In the genomic region with DNA sequence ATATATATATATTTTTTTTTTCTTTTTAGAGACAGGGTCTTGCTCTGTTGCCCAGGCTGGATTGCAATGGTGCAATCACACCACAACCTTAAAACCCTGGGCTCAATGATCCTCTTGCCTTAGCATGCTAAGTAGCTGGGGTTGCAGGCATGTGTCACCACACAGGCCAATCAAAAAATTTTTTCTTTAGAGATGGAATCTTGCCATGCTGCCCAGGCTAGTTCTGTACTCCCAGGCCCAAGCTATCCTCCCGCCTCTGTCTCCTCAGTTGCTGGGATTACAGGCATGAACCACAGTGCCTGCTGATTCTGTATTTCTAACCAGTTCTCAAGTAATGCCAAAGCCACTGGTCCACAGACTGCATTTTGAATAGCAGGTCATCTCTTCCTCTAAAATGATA, we compare ENCODE assay signal across 21 cellular contexts.
DNase-seq lines count a peak whose midpoint lies in the region; ATAC-seq, FAIRE-seq and TF ChIP-seq lines count a peak whose summit lies in the region.
"Had no signal": no experiment of that assay in that cellular context is flagged by ENCODE, and none has a peak within 500 bp of the region (broad histone marks: within the 10 kb centered on the region; RNA-seq: fewer than 3 reads in every experiment).

No MANE protein-coding gene starts in this region.

- TF ChIP-seq CTCF in left ventricle myocardium inferior (IDR thresholded peaks at IDR 0.05; ENCODE audit: borderline replicate concordance) (no peak), epithelial cell of esophagus (IDR thresholded peaks at IDR 0.05; ENCODE audit: insufficient read depth, low read depth, low read length, missing control alignments) (no peak), smooth muscle cell (IDR thresholded peaks at IDR 0.05; ENCODE audit: borderline replicate concordance, insufficient read depth, poor library complexity, severe bottlenecking) (no peak)

- H3K27ac ChIP-seq in left ventricle myocardium inferior (replicated peaks) (peak overlapping the region; percentile 70), right cardiac atrium (ENCODE audit: low read length) (no peak overlapping the region), mesenchymal stem cell (ENCODE audit: low read length, poor library complexity, severe bottlenecking) (no peak overlapping the region), smooth muscle cell (ENCODE audit: low read depth) (peak overlapping the region; percentile 75)
- H3K27ac ChIP-seq: 22Rv1, A549, GM23248, HL-60 had no signal

- no peak overlapping the region for H3K23ac ChIP-seq in mesenchymal stem cell (ENCODE audit: low read length in 2 of 2)

- intact Hi-C loops in left ventricle myocardium inferior (cut with micrococcal nuclease) (no loop called here), right cardiac atrium (cut with DNase I) (no loop called here)

- H2BK12ac ChIP-seq in mesenchymal stem cell (ENCODE audit: low read length in 2 of 2): no peak overlapping the region

- no peak overlapping the region for H2BK5ac ChIP-seq in mesenchymal stem cell (ENCODE audit: low read depth, low read length, poor library complexity, severe bottlenecking)

- H3K9me3 ChIP-seq in left ventricle myocardium inferior (replicated peaks) (no peaks in the 10 kb centered on the region), right cardiac atrium (ENCODE audit: control insufficient read depth, low read length) (no peaks in the 10 kb centered on the region), mesenchymal stem cell (ENCODE audit: control insufficient read depth, low read length) (no peaks in the 10 kb centered on the region), smooth muscle cell (replicated peaks; ENCODE audit: low read depth) (no peaks in the 10 kb centered on the region)
- H3K9me3 ChIP-seq: A549, HAP-1 had no signal

- no peak overlapping the region for H3K14ac ChIP-seq in mesenchymal stem cell (ENCODE audit: low read length in 2 of 2)

- H4K91ac ChIP-seq in mesenchymal stem cell (ENCODE audit: low read length): no peak overlapping the region

- H3K79me2 ChIP-seq in smooth muscle cell (ENCODE audit: low read depth): no peaks in the 10 kb centered on the region

- ATAC-seq in right cardiac atrium: no peak
- ATAC-seq: A549, GM12878 had no signal

- H2AK5ac ChIP-seq in mesenchymal stem cell (ENCODE audit: low read length, severe bottlenecking): no peak overlapping the region

- no peak for DNase-seq in left ventricle myocardium inferior
- DNase-seq in right cardiac atrium: no peak
- peak; percentile 13 for DNase-seq in epithelial cell of esophagus (ENCODE audit: low read depth)
- DNase-seq in mesenchymal stem cell: no peak
- DNase-seq in smooth muscle cell (lab: John Stamatoyannopoulos, UW; ENCODE audit: unreplicated experiment): no peak
- DNase-seq in activated CD4-positive, alpha-beta T cell treated with anti-CD3 and anti-CD28 coated beads, Interleukin-2, amount 50 U/mL, for 4 hours: no peak
- DNase-seq in NCI-H146 (lab: John Stamatoyannopoulos, UW): no peak
- DNase-seq in urothelium cell line (ENCODE audit: low spot score): no peak
- DNase-seq: CD8-positive, alpha-beta memory T cell; COR-L47; DMS 273 treated with DMSO at 0.1 percent for 48 hours; DMS53; DND-41; EL; GM23248 had no signal

- H3K4me3 ChIP-seq in left ventricle myocardium inferior (no peak overlapping the region), right cardiac atrium (ENCODE audit: low read length) (no peak overlapping the region), epithelial cell of esophagus (ENCODE audit: low read length) (no peak overlapping the region), mesenchymal stem cell (ENCODE audit: insufficient read depth in 1 of 2, low read depth in 1 of 2, low read length in 2 of 2) (no peak overlapping the region), smooth muscle cell (no peak overlapping the region)
- H3K4me3 ChIP-seq: A549; BLaER1 treated with 17β-estradiol and CSF1 and Interleukin-3, amounts not matched to agents 10 nM and 100 nM; GM12878; GM23248; HAP-1 had no signal

- no peak overlapping the region for H2BK120ac ChIP-seq in mesenchymal stem cell (ENCODE audit: low read depth, low read length)

- no peak for FAIRE-seq in urothelium cell line (lab: Jason Lieb, UNC)
- FAIRE-seq: A549, GM12878 had no signal

- H3K4me1 ChIP-seq in left ventricle myocardium inferior (peaks cover 26% of the 10 kb centered on the region), right cardiac atrium (ENCODE audit: control insufficient read depth, insufficient read depth, low read length) (no peaks in the 10 kb centered on the region), mesenchymal stem cell (ENCODE audit: control insufficient read depth, insufficient read depth, low read depth, low read length) (no peaks in the 10 kb centered on the region), smooth muscle cell (ENCODE audit: low read depth) (peaks cover 13% of the 10 kb centered on the region)
- H3K4me1 ChIP-seq: A549, HAP-1 had no signal

- H3K4ac ChIP-seq in mesenchymal stem cell (ENCODE audit: low read depth in 1 of 2, low read length in 2 of 2): no peak overlapping the region

- H3K79me1 ChIP-seq in mesenchymal stem cell (replicated peaks; ENCODE audit: low read length, poor library complexity, severe bottlenecking): no peaks in the 10 kb centered on the region

- H3K9ac ChIP-seq in mesenchymal stem cell (ENCODE audit: low read length) (no peak overlapping the region), smooth muscle cell (ENCODE audit: low read depth) (peak overlapping the region; percentile 4)
- H3K9ac ChIP-seq: BLaER1 treated with 17β-estradiol and CSF1 and Interleukin-3, amounts not matched to agents 10 nM and 100 nM; GM23248 had no signal

- H2AFZ ChIP-seq in mesenchymal stem cell (ENCODE audit: low read depth, low read length): no peak overlapping the region
- H2AFZ ChIP-seq in smooth muscle cell (ENCODE audit: low read depth): no peak overlapping the region
- H2AFZ ChIP-seq: GM23248 had no signal

- WGBS in right cardiac atrium: 96% methylated on average over 1 of the region's 1 CpG
- 91% methylated on average over 1 of the region's 1 CpG for WGBS in mesenchymal stem cell
- 58% methylated on average over 1 of the region's 1 CpG for WGBS in smooth muscle cell (ENCODE audit: low lambda C conversion rate)

- peak overlapping the region in 1 of 2 experiments; percentile 30 for H3K18ac ChIP-seq in mesenchymal stem cell (ENCODE audit: low read depth in 1 of 2, low read length in 2 of 2)

- H4K8ac ChIP-seq in mesenchymal stem cell (ENCODE audit: low read length): no peak overlapping the region

- H3K4me2 ChIP-seq in mesenchymal stem cell (ENCODE audit: low read length, poor library complexity, severe bottlenecking) (no peak overlapping the region), smooth muscle cell (peak overlapping the region; percentile 53)
- H3K4me2 ChIP-seq: A549 had no signal

- H3F3A ChIP-seq in smooth muscle cell (ENCODE audit: low read depth): peaks cover 20% of the 10 kb centered on the region

- no peaks in the 10 kb centered on the region for H3K27me3 ChIP-seq in left ventricle myocardium inferior (ENCODE audit: low read depth)
- no peaks in the 10 kb centered on the region for H3K27me3 ChIP-seq in right cardiac atrium (ENCODE audit: control insufficient read depth, insufficient read depth)
- no peaks in the 10 kb centered on the region for H3K27me3 ChIP-seq in mesenchymal stem cell (ENCODE audit: control insufficient read depth in 1 of 2, insufficient read depth in 1 of 2, low read length in 2 of 2)
- H3K27me3 ChIP-seq in smooth muscle cell (ENCODE audit: low read depth): no peaks in the 10 kb centered on the region
- H3K27me3 ChIP-seq: BLaER1 treated with 17β-estradiol and CSF1 and Interleukin-3, amounts not matched to agents 10 nM and 100 nM had no signal

- H4K20me1 ChIP-seq in smooth muscle cell (ENCODE audit: low read depth): no peaks in the 10 kb centered on the region
- H4K20me1 ChIP-seq: BLaER1 treated with 17β-estradiol and CSF1 and Interleukin-3, amounts not matched to agents 10 nM and 100 nM had no signal

- no peaks in the 10 kb centered on the region for H3K36me3 ChIP-seq in left ventricle myocardium inferior
- no peaks in the 10 kb centered on the region for H3K36me3 ChIP-seq in mesenchymal stem cell (ENCODE audit: control insufficient read depth in 1 of 2, insufficient read depth in 2 of 2, low read depth in 1 of 2, low read length in 2 of 2)
- no peaks in the 10 kb centered on the region for H3K36me3 ChIP-seq in smooth muscle cell (ENCODE audit: low read depth)
- H3K36me3 ChIP-seq: BLaER1 treated with 17β-estradiol and CSF1 and Interleukin-3, amounts not matched to agents 10 nM and 100 nM; HAP-1 had no signal

- H2BK15ac ChIP-seq in mesenchymal stem cell (ENCODE audit: low read depth, poor library complexity, severe bottlenecking): peak overlapping the region; percentile 33

Comparison
In these comparisons a context has a peak if more than half of its experiments do, and no peak if none do; other contexts are left out.
1. H3K27ac ChIP-seq: peak in left ventricle myocardium inferior (single experiment) and smooth muscle cell (single experiment); none in right cardiac atrium (single experiment) and mesenchymal stem cell (single experiment).